23 cellular contexts compared by ENCODE assay signal in the genomic region with DNA sequence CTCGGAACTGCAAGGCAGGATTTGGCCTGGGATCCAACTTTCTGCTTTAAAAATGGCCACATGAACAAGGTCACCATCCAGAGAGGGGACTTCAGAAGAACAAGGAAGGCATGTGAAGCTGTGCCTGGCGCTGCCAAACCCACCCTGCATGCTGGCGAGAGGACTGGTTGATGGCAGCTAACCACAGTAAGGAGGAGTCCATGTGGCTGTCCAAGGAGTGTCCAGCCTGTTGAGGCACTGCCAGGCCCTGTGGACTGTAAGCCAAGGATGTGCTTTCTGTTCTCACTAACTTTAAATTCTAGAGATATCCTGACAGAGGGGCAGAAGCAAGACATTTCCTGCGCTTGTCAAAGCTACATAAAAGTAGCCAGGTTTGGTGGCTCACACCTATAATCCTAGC.
"Had no signal": no experiment of that assay in that cellular context is flagged by ENCODE, and none has a peak within 500 bp of the region (broad histone marks: within the 10 kb centered on the region; RNA-seq: fewer than 3 reads in every experiment).

No MANE protein-coding gene starts in this region.

- H3K9me3 Mint-ChIP-seq: activated T-cell treated with anti-CD3 and anti-CD28 coated beads, Interleukin-2, amount 50 U/mL, for 24 hours; activated T-helper 2 cell treated with anti-CD3 and anti-CD28 coated beads, Interferon-gamma antibody, Interleukin-2, Interleukin-4, amounts not matched to agents 10 μg/mL and 5 μg/mL and 100 μg/mL, durations not matched to agents 14 hours and 24 hours and 36 hours had no signal

- H3K36me3 ChIP-seq: cardiac muscle cell, spleen had no signal

- H3K9me3 ChIP-seq: spleen, tibial artery had no signal

- H3K4me3 ChIP-seq: cardiac muscle cell, SK-N-MC, spleen, tibial artery had no signal

- H3K4me1 ChIP-seq: foreskin keratinocyte had no signal

- H3K27ac ChIP-seq: cardiac muscle cell, foreskin keratinocyte, SK-N-MC, tibial artery had no signal

- H3K27me3 ChIP-seq: cardiac muscle cell, foreskin keratinocyte, spleen, tibial artery had no signal

- H3K27ac Mint-ChIP-seq: activated T-cell treated with anti-CD3 and anti-CD28 coated beads, Interleukin-2, amount 50 U/mL, for 24 hours; activated T-helper 2 cell treated with anti-CD3 and anti-CD28 coated beads, Interferon-gamma antibody, Interleukin-2, Interleukin-4, amounts not matched to agents 10 μg/mL and 5 μg/mL and 100 μg/mL, durations not matched to agents 14 hours and 24 hours and 36 hours had no signal

- H3K27me3 Mint-ChIP-seq: T-helper 17 cell had no signal

- ATAC-seq: activated CD4-positive, CD25-positive, alpha-beta regulatory T cell treated with anti-CD3 and anti-CD28 coated beads, Interleukin-2, amount 50 U/mL, for 24 hours; foreskin keratinocyte; left ventricle myocardium superior; T-helper 17 cell had no signal

- H3K4me3 Mint-ChIP-seq: activated T-cell treated with anti-CD3 and anti-CD28 coated beads, Interleukin-2, amount 50 U/mL, for 24 hours; T-helper 17 cell had no signal

- DNase-seq: activated CD4-positive, alpha-beta T cell treated with anti-CD3 and anti-CD28 coated beads, Interleukin-2, amount 50 U/mL, for 1 hour; activated CD8-positive, alpha-beta memory T cell treated with anti-CD3 and anti-CD28 coated beads for 24 hours; activated CD8-positive, alpha-beta memory T cell treated with anti-CD3 and anti-CD28 coated beads, Interleukin-2, amount 50 U/mL, for 4 hours; activated naive CD4-positive, alpha-beta T cell treated with Interleukin-2 at 50 U/mL for 16 hours; activated T-cell treated with anti-CD3 and anti-CD28 coated beads, Interleukin-2, amount 50 U/mL, for 24 hours; dermis blood vessel endothelial cell; effector CD8-positive, alpha-beta T cell; erythroblast; foreskin keratinocyte; left ventricle myocardium superior; mammary epithelial cell; midbrain; spleen; stimulated activated CD4-positive, alpha-beta T cell treated with anti-CD3 and anti-CD28 coated beads, Interleukin-4, amount 100 ng/mL, for 1 hour; stimulated activated naive CD4-positive, alpha-beta T cell treated with Interleukin-2 at 50 U/mL for 16 hours; substantia nigra; SW 1271; T-helper 17 cell; tibial artery had no signal
